Comparison of ENCODE assay signal across 15 cellular contexts in the genomic region with DNA sequence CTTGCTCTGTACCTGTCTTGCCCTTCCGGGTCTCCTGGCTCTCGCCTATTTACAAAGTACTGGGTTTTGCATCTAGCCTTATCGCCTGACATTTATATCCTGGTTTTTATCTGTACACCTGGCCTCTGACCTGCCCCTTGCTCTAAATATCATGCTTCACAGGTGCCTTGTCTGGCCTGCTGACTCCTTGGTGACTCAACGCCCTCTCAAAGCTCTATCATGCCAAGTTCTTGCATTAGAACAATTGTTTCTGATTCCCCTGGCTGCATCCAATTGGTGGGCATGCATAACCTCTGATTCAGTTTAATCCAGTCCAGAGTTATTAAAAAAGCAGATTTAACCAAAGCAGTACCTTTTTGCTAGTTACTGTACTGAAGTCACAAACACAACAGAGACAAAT.
A peak's percentile ranks its signal among the peaks of the same experiment; 100 is the strongest.
DNase-seq lines count a peak whose midpoint lies in the region; ATAC-seq and TF ChIP-seq lines count a peak whose summit lies in the region.
"Had no signal": no experiment of that assay in that cellular context is flagged by ENCODE, and none has a peak within 500 bp of the region (broad histone marks: within the 10 kb centered on the region; RNA-seq: fewer than 3 reads in every experiment).

No MANE protein-coding gene starts in this region.

- no peaks in the 10 kb centered on the region for H4K20me1 ChIP-seq in PC-9 (ENCODE audit: insufficient read depth)
- H4K20me1 ChIP-seq: BLaER1 had no signal

- no peaks in the 10 kb centered on the region for H3K36me3 ChIP-seq in PC-9 (ENCODE audit: low read depth)
- H3K36me3 ChIP-seq: BLaER1, HAP-1 had no signal

- peak overlapping the region; percentile 94 for H3K27ac Mint-ChIP-seq in stimulated activated memory B cell treated with anti-CD40 and anti-IgM and Interleukin-4, amounts not matched to agents 10 μg/mL and 1 μg/mL and 100 μg/mL, for 72 hours
- no peak overlapping the region for H3K27ac Mint-ChIP-seq in stimulated activated naive CD8-positive, alpha-beta T cell treated with anti-CD3 and anti-CD28 coated beads, Interleukin-15, amount 100 ng/mL, for 72 hours
- H3K27ac Mint-ChIP-seq: CD8-positive, alpha-beta memory T cell had no signal

- CTCF ChIA-PET in PC-9 (lab: Charles Lee): no interaction called here

- no peaks in the 10 kb centered on the region for H3F3A ChIP-seq in PC-9 (ENCODE audit: insufficient read depth, low read depth)

- peak; percentile 27 for DNase-seq in DMS53 (lab: John Stamatoyannopoulos, UW)
- DNase-seq in DMS53 treated with DMSO at 0.1 percent for 48 hours (lab: John Stamatoyannopoulos, UW; ENCODE audit: unreplicated experiment): no peak
- peak in 1 of 2 experiments; percentile 63 for DNase-seq in PC-9
- DNase-seq in epithelial cell of esophagus (ENCODE audit: low read depth): peak; percentile 40
- DNase-seq in stimulated activated naive CD8-positive, alpha-beta T cell treated with anti-CD3 and anti-CD28 coated beads, Interleukin-15, amount 100 ng/mL, for 72 hours: no peak
- DNase-seq: Caco-2; CD8-positive, alpha-beta memory T cell; DMS79 had no signal

- H3K36me3 Mint-ChIP-seq in stimulated activated memory B cell treated with anti-CD40 and anti-IgM and Interleukin-4, amounts not matched to agents 10 μg/mL and 1 μg/mL and 100 μg/mL, for 72 hours: peaks cover 21% of the 10 kb centered on the region
- H3K36me3 Mint-ChIP-seq: CD8-positive, alpha-beta memory T cell had no signal

- BruUV-seq in PC-9 (replicated peaks; lab: Mats Ljungman, UMichigan): no TSS peak

- no peak for TF ChIP-seq CTCF in PC-9 (conservative IDR thresholded peaks at IDR 0.05)
- no peak for TF ChIP-seq CTCF in epithelial cell of esophagus (IDR thresholded peaks at IDR 0.05; ENCODE audit: insufficient read depth, low read depth, low read length, missing control alignments)

- no peaks in the 10 kb centered on the region for H3K79me2 ChIP-seq in PC-9 (ENCODE audit: low read depth)

- peak overlapping the region; percentile 52; the same call in 1 of the 2 replicates for H2AFZ ChIP-seq in PC-9

- POLR2A ChIA-PET in PC-9 (lab: Charles Lee; ENCODE audit: unreplicated experiment): no interaction called here

- no peaks in the 10 kb centered on the region for H3K27me3 Mint-ChIP-seq in stimulated activated memory B cell treated with anti-CD40 and anti-IgM and Interleukin-4, amounts not matched to agents 10 μg/mL and 1 μg/mL and 100 μg/mL, for 72 hours
- no peaks in the 10 kb centered on the region for H3K27me3 Mint-ChIP-seq in stimulated activated naive CD8-positive, alpha-beta T cell treated with anti-CD3 and anti-CD28 coated beads, Interleukin-15, amount 100 ng/mL, for 72 hours

- intact Hi-C loops in PC-9 (cut with micrococcal nuclease; ENCODE audit: unreplicated experiment): no loop called here

- no peaks in the 10 kb centered on the region for H3K27me3 ChIP-seq in PC-9 (ENCODE audit: insufficient read depth, low read depth)
- H3K27me3 ChIP-seq: BLaER1 had no signal

- H3K4me1 Mint-ChIP-seq in stimulated activated memory B cell treated with anti-CD40 and anti-IgM and Interleukin-4, amounts not matched to agents 10 μg/mL and 1 μg/mL and 100 μg/mL, for 72 hours: peaks cover 57% of the 10 kb centered on the region
- no peaks in the 10 kb centered on the region for H3K4me1 Mint-ChIP-seq in stimulated activated naive CD8-positive, alpha-beta T cell treated with anti-CD3 and anti-CD28 coated beads, Interleukin-15, amount 100 ng/mL, for 72 hours
- H3K4me1 Mint-ChIP-seq: CD8-positive, alpha-beta memory T cell had no signal

- H3K4me2 ChIP-seq in PC-9: peak overlapping the region; percentile 35
- H3K4me2 ChIP-seq: BLaER1 had no signal

- H3K4me3 ChIP-seq in PC-9: no peak overlapping the region
- H3K4me3 ChIP-seq in epithelial cell of esophagus (ENCODE audit: low read length): no peak overlapping the region
- H3K4me3 ChIP-seq: BLaER1, HAP-1 had no signal

- H3K9me2 ChIP-seq in PC-9 (ENCODE audit: insufficient read depth): no peaks in the 10 kb centered on the region

- no peak for ATAC-seq in stimulated activated memory B cell treated with anti-CD40 and anti-IgM and Interleukin-4, amounts not matched to agents 10 μg/mL and 1 μg/mL and 100 μg/mL, for 72 hours
- ATAC-seq in HG02852 (IDR thresholded peaks at IDR 0.05; ENCODE audit: unreplicated experiment) (no peak), GM21447 (IDR thresholded peaks at IDR 0.05; ENCODE audit: unreplicated experiment) (no peak)
- no peak for ATAC-seq in stimulated activated naive CD8-positive, alpha-beta T cell treated with anti-CD3 and anti-CD28 coated beads, Interleukin-15, amount 100 ng/mL, for 72 hours

- H3K4me3 Mint-ChIP-seq in stimulated activated memory B cell treated with anti-CD40 and anti-IgM and Interleukin-4, amounts not matched to agents 10 μg/mL and 1 μg/mL and 100 μg/mL, for 72 hours: peak overlapping the region; percentile 69
- H3K4me3 Mint-ChIP-seq in stimulated activated naive CD8-positive, alpha-beta T cell treated with anti-CD3 and anti-CD28 coated beads, Interleukin-15, amount 100 ng/mL, for 72 hours: no peak overlapping the region
- H3K4me3 Mint-ChIP-seq: CD8-positive, alpha-beta memory T cell had no signal

- H3K9me3 Mint-ChIP-seq in stimulated activated memory B cell treated with anti-CD40 and anti-IgM and Interleukin-4, amounts not matched to agents 10 μg/mL and 1 μg/mL and 100 μg/mL, for 72 hours: peaks cover 6% of the 10 kb centered on the region
- no peaks in the 10 kb centered on the region for H3K9me3 Mint-ChIP-seq in stimulated activated naive CD8-positive, alpha-beta T cell treated with anti-CD3 and anti-CD28 coated beads, Interleukin-15, amount 100 ng/mL, for 72 hours

- peaks cover 21% of the 10 kb centered on the region for H3K4me1 ChIP-seq in PC-9 (replicated peaks; ENCODE audit: insufficient read depth)
- H3K4me1 ChIP-seq: BLaER1, HAP-1 had no signal

- peak overlapping the region; percentile 35; the same call in 1 of the 2 replicates for H3K27ac ChIP-seq in PC-9
- H3K27ac ChIP-seq: 22Rv1, BLaER1, HL-60 had no signal

- H3K9me3 ChIP-seq in PC-9 (ENCODE audit: insufficient read depth, low read depth): no peaks in the 10 kb centered on the region
- H3K9me3 ChIP-seq: BLaER1, Caco-2, HAP-1 had no signal

Comparison
In these comparisons a context has a peak if more than half of its experiments do, and no peak if none do; other contexts are left out.
1. DNase-seq: peak in DMS53 (single experiment) and epithelial cell of esophagus (single experiment); none in DMS53 treated with DMSO at 0.1 percent for 48 hours (single experiment) and stimulated activated naive CD8-positive, alpha-beta T cell treated with anti-CD3 and anti-CD28 coated beads, Interleukin-15, amount 100 ng/mL, for 72 hours (0 of 2).